In genomic region chr10:34339816-34340553, GRCh38 we compare ENCODE assay signal across 1 cellular context.
TF ChIP-seq lines count a peak whose summit lies in the region.

No MANE protein-coding gene starts in this region.

TF ChIP-seq in GM23338, 12 proteins besides CTCF, POLR2A, EP300 and RAD21 (continued from another document):
- TF ChIP-seq, protein P1, sequence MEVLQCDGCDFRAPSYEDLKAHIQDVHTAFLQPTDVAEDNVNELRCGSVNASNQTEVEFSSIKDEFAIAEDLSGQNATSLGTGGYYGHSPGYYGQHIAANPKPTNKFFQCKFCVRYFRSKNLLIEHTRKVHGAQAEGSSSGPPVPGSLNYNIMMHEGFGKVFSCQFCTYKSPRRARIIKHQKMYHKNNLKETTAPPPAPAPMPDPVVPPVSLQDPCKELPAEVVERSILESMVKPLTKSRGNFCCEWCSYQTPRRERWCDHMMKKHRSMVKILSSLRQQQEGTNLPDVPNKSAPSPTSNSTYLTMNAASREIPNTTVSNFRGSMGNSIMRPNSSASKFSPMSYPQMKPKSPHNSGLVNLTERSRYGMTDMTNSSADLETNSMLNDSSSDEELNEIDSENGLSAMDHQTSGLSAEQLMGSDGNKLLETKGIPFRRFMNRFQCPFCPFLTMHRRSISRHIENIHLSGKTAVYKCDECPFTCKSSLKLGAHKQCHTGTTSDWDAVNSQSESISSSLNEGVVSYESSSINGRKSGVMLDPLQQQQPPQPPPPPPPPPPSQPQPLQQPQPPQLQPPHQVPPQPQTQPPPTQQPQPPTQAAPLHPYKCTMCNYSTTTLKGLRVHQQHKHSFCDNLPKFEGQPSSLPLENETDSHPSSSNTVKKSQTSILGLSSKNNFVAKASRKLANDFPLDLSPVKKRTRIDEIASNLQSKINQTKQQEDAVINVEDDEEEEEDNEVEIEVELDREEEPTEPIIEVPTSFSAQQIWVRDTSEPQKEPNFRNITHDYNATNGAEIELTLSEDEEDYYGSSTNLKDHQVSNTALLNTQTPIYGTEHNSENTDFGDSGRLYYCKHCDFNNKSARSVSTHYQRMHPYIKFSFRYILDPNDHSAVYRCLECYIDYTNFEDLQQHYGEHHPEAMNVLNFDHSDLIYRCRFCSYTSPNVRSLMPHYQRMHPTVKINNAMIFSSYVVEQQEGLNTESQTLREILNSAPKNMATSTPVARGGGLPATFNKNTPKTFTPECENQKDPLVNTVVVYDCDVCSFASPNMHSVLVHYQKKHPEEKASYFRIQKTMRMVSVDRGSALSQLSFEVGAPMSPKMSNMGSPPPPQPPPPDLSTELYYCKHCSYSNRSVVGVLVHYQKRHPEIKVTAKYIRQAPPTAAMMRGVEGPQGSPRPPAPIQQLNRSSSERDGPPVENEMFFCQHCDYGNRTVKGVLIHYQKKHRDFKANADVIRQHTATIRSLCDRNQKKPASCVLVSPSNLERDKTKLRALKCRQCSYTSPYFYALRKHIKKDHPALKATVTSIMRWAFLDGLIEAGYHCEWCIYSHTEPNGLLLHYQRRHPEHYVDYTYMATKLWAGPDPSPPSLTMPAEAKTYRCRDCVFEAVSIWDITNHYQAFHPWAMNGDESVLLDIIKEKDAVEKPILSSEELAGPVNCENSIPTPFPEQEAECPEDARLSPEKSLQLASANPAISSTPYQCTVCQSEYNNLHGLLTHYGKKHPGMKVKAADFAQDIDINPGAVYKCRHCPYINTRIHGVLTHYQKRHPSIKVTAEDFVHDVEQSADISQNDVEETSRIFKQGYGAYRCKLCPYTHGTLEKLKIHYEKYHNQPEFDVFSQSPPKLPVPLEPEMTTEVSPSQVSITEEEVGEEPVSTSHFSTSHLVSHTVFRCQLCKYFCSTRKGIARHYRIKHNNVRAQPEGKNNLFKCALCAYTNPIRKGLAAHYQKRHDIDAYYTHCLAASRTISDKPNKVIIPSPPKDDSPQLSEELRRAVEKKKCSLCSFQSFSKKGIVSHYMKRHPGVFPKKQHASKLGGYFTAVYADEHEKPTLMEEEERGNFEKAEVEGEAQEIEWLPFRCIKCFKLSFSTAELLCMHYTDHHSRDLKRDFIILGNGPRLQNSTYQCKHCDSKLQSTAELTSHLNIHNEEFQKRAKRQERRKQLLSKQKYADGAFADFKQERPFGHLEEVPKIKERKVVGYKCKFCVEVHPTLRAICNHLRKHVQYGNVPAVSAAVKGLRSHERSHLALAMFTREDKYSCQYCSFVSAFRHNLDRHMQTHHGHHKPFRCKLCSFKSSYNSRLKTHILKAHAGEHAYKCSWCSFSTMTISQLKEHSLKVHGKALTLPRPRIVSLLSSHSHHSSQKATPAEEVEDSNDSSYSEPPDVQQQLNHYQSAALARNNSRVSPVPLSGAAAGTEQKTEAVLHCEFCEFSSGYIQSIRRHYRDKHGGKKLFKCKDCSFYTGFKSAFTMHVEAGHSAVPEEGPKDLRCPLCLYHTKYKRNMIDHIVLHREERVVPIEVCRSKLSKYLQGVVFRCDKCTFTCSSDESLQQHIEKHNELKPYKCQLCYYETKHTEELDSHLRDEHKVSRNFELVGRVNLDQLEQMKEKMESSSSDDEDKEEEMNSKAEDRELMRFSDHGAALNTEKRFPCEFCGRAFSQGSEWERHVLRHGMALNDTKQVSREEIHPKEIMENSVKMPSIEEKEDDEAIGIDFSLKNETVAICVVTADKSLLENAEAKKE (CRISPR knock-in tag; IDR thresholded peaks at IDR 0.05) = no peak
- no peak for TF ChIP-seq ZNF114 (CRISPR knock-in tag; IDR thresholded peaks at IDR 0.05)
- TF ChIP-seq STAT1 (IDR thresholded peaks at IDR 0.05; ENCODE audit: unreplicated experiment) = no peak
- TF ChIP-seq CREB1 (CRISPR knock-in tag; IDR thresholded peaks at IDR 0.05; ENCODE audit: low read depth) = no peak
- no peak for TF ChIP-seq POLR2AphosphoS5 (IDR thresholded peaks at IDR 0.05; ENCODE audit: low read depth)
- no peak for TF ChIP-seq EZH2 (IDR thresholded peaks at IDR 0.05; ENCODE audit: low read depth, unreplicated experiment)
